1 cellular context compared by ENCODE assay signal in the genomic region with DNA sequence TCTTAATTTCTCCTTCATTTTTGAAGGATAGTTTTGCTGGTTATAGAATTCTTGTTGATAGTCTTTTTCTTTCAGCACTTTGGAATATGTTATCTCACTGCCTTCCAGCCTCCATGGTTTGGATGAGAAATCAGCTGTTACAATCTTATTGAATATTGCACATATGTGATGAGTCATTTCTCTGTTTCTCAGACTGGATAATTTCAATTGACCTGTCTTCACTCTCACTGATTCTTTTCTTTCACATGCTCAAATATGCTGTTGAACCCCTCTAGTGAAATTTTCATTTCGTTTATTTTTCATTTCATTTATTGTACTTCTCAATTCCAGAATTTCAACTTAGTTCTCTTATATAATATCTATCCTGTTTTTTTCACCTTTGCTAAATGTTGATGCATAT.
TF ChIP-seq lines count a peak whose summit lies in the region.

No MANE protein-coding gene starts in this region.

TF ChIP-seq in SK-N-SH, 30 proteins besides CTCF, POLR2A, EP300 and RAD21 (continued from another document):
- TF ChIP-seq, protein P1, sequence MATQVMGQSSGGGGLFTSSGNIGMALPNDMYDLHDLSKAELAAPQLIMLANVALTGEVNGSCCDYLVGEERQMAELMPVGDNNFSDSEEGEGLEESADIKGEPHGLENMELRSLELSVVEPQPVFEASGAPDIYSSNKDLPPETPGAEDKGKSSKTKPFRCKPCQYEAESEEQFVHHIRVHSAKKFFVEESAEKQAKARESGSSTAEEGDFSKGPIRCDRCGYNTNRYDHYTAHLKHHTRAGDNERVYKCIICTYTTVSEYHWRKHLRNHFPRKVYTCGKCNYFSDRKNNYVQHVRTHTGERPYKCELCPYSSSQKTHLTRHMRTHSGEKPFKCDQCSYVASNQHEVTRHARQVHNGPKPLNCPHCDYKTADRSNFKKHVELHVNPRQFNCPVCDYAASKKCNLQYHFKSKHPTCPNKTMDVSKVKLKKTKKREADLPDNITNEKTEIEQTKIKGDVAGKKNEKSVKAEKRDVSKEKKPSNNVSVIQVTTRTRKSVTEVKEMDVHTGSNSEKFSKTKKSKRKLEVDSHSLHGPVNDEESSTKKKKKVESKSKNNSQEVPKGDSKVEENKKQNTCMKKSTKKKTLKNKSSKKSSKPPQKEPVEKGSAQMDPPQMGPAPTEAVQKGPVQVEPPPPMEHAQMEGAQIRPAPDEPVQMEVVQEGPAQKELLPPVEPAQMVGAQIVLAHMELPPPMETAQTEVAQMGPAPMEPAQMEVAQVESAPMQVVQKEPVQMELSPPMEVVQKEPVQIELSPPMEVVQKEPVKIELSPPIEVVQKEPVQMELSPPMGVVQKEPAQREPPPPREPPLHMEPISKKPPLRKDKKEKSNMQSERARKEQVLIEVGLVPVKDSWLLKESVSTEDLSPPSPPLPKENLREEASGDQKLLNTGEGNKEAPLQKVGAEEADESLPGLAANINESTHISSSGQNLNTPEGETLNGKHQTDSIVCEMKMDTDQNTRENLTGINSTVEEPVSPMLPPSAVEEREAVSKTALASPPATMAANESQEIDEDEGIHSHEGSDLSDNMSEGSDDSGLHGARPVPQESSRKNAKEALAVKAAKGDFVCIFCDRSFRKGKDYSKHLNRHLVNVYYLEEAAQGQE (IDR thresholded peaks at IDR 0.05; ENCODE audit: low read depth, low read length), result no peak
- TF ChIP-seq NFIC (IDR thresholded peaks at IDR 0.05; ENCODE audit: borderline replicate concordance) (no peak), GABPA (IDR thresholded peaks at IDR 0.05; ENCODE audit: low read depth) (no peak), TEAD4 (IDR thresholded peaks at IDR 0.05; ENCODE audit: borderline replicate concordance, insufficient read depth) (no peak)
- TF ChIP-seq, protein P2, sequence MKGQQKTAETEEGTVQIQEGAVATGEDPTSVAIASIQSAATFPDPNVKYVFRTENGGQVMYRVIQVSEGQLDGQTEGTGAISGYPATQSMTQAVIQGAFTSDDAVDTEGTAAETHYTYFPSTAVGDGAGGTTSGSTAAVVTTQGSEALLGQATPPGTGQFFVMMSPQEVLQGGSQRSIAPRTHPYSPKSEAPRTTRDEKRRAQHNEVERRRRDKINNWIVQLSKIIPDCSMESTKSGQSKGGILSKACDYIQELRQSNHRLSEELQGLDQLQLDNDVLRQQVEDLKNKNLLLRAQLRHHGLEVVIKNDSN (IDR thresholded peaks at IDR 0.05; ENCODE audit: borderline replicate concordance, low read depth), result no peak
